In the genomic region with DNA sequence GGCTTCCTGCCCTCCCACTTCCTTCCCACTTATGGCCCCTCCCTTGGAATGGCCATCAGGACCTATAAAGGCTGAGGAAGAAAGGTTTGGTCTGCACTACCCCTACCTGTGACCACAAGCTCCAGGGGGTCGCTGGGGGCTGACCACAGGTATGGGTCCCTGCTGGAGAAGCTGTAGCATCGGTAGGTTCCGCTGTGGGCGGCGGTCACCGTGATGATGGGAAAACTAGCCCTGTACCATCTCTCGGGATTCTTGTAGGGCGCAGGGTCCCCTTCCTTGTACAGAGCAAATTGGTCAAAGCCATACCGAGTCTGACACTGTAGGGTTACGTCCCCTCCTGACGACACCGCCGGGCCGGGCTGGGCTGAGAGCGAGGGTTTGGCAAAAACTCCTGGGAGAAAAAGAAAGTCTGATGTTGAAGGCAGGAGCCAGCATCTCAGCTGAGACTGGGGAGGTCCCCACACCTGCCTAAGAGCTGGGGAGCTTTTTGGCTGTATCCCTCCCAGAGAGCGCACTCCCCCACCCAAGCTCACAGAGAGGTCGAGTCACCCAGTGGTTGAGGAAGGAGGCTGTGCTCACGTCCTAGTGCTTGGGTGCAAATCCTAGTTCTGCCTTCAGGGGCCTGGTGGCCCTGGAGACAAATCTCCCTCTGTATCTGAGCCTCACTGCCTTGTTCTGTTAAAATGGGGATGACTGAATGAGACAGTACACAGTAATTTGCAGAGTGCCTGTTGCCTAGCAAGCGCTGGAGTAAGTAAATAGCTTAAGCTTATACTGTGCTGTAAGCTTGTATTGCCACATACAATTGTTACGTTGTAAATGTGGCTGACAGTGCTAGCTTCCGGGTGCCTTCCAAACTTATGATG, we compare ENCODE assay signal across 1 cellular context.
TF ChIP-seq lines count a peak whose summit lies in the region.

No MANE protein-coding gene starts in this region.

TF ChIP-seq in K562, 482 proteins besides CTCF, POLR2A, EP300 and RAD21 (continued from another document and continues in another):
- TF ChIP-seq, protein P1, sequence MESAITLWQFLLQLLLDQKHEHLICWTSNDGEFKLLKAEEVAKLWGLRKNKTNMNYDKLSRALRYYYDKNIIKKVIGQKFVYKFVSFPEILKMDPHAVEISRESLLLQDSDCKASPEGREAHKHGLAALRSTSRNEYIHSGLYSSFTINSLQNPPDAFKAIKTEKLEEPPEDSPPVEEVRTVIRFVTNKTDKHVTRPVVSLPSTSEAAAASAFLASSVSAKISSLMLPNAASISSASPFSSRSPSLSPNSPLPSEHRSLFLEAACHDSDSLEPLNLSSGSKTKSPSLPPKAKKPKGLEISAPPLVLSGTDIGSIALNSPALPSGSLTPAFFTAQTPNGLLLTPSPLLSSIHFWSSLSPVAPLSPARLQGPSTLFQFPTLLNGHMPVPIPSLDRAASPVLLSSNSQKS (CRISPR knock-in tag; IDR thresholded peaks at IDR 0.05), result no peak
- TF ChIP-seq MTA2 (IDR thresholded peaks at IDR 0.05; ENCODE audit: low read depth) (no peak), SRF (CRISPR knock-in tag; IDR thresholded peaks at IDR 0.05) (no peak), WHSC1 (IDR thresholded peaks at IDR 0.05; ENCODE audit: low read length) (no peak), ARID3A (IDR thresholded peaks at IDR 0.05; ENCODE audit: borderline replicate concordance, low read depth, low read length) (no peak), HCFC1 (IDR thresholded peaks at IDR 0.05; ENCODE audit: low read depth, low read length) (peak; percentile 25; the same call in 1 of the 2 replicates), U2AF2 (optimal IDR thresholded peaks at IDR 0.05; ENCODE audit: low read depth, low read length) (no peak), ZNF212 (CRISPR knock-in tag; IDR thresholded peaks at IDR 0.05) (no peak), LEF1 (IDR thresholded peaks at IDR 0.05) (no peak), PPARD (CRISPR knock-in tag; IDR thresholded peaks at IDR 0.05) (no peak), JUN (IDR thresholded peaks at IDR 0.05; ENCODE audit: borderline replicate concordance, low read depth, low read length) (no peak), JUN (CRISPR knock-in tag; IDR thresholded peaks at IDR 0.05; ENCODE audit: borderline replicate concordance) (no peak; the same call in 1 of the 2 replicates), SRSF1 (IDR thresholded peaks at IDR 0.05; ENCODE audit: low read depth, low read length) (no peak), MECOM (CRISPR knock-in tag; IDR thresholded peaks at IDR 0.05) (no peak), ELF4 (CRISPR knock-in tag; IDR thresholded peaks at IDR 0.05) (no peak), MYC (IDR thresholded peaks at IDR 0.05; ENCODE audit: low read depth, low read length) (no peak), MYC (CRISPR knock-in tag; IDR thresholded peaks at IDR 0.05; ENCODE audit: borderline replicate concordance, low read depth) (no peak), TAL1 (IDR thresholded peaks at IDR 0.05) (no peak), HEY1 (CRISPR knock-in tag; IDR thresholded peaks at IDR 0.05; ENCODE audit: borderline replicate concordance) (no peak), ARNT (IDR thresholded peaks at IDR 0.05) (no peak; a peak in 1 of 4 replicates), HNRNPUL1 (IDR thresholded peaks at IDR 0.05; ENCODE audit: low read length) (no peak), ZNF589 (CRISPR knock-in tag; IDR thresholded peaks at IDR 0.05; ENCODE audit: low read depth) (no peak), IRF1 (CRISPR knock-in tag; IDR thresholded peaks at IDR 0.05; ENCODE audit: borderline replicate concordance) (no peak), CTCFL (IDR thresholded peaks at IDR 0.05; ENCODE audit: borderline replicate concordance, insufficient read depth, low read depth, low read length, poor library complexity, severe bottlenecking) (no peak), NFIX (CRISPR knock-in tag; IDR thresholded peaks at IDR 0.05; ENCODE audit: low read depth) (no peak), SMARCE1 (IDR thresholded peaks at IDR 0.05) (no peak), L3MBTL2 (IDR thresholded peaks at IDR 0.05) (no peak), DPF2 (IDR thresholded peaks at IDR 0.05) (no peak), ZNF384 (IDR thresholded peaks at IDR 0.05; ENCODE audit: low read depth, low read length) (no peak), CBFA2T2 (conservative IDR thresholded peaks at IDR 0.05) (no peak), NCOA1 (IDR thresholded peaks at IDR 0.05; ENCODE audit: low read depth) (no peak), TCFL5 (CRISPR knock-in tag; conservative IDR thresholded peaks at IDR 0.05) (no peak), SMC3 (conservative IDR thresholded peaks at IDR 0.05; ENCODE audit: insufficient read depth, low read depth, low read length) (no peak), HDGF (IDR thresholded peaks at IDR 0.05) (no peak), LARP7 (IDR thresholded peaks at IDR 0.05) (no peak)
- TF ChIP-seq, protein P2, sequence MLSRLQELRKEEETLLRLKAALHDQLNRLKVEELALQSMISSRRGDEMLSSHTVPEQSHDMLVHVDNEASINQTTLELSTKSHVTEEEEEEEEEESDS (CRISPR knock-in tag; IDR thresholded peaks at IDR 0.05), result no peak
- TF ChIP-seq, protein P3, sequence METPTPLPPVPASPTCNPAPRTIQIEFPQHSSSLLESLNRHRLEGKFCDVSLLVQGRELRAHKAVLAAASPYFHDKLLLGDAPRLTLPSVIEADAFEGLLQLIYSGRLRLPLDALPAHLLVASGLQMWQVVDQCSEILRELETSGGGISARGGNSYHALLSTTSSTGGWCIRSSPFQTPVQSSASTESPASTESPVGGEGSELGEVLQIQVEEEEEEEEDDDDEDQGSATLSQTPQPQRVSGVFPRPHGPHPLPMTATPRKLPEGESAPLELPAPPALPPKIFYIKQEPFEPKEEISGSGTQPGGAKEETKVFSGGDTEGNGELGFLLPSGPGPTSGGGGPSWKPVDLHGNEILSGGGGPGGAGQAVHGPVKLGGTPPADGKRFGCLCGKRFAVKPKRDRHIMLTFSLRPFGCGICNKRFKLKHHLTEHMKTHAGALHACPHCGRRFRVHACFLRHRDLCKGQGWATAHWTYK (CRISPR knock-in tag; IDR thresholded peaks at IDR 0.05), result 0 out of 2 replicates have a peak, but pooled peaks have one; percentile 11
- TF ChIP-seq, protein P4, sequence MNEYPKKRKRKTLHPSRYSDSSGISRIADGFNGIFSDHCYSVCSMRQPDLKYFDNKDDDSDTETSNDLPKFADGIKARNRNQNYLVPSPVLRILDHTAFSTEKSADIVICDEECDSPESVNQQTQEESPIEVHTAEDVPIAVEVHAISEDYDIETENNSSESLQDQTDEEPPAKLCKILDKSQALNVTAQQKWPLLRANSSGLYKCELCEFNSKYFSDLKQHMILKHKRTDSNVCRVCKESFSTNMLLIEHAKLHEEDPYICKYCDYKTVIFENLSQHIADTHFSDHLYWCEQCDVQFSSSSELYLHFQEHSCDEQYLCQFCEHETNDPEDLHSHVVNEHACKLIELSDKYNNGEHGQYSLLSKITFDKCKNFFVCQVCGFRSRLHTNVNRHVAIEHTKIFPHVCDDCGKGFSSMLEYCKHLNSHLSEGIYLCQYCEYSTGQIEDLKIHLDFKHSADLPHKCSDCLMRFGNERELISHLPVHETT (CRISPR knock-in tag; conservative IDR thresholded peaks at IDR 0.05 in 1 of 2, IDR thresholded peaks at IDR 0.05 in 1 of 2), result no peak
- TF ChIP-seq, protein P5, sequence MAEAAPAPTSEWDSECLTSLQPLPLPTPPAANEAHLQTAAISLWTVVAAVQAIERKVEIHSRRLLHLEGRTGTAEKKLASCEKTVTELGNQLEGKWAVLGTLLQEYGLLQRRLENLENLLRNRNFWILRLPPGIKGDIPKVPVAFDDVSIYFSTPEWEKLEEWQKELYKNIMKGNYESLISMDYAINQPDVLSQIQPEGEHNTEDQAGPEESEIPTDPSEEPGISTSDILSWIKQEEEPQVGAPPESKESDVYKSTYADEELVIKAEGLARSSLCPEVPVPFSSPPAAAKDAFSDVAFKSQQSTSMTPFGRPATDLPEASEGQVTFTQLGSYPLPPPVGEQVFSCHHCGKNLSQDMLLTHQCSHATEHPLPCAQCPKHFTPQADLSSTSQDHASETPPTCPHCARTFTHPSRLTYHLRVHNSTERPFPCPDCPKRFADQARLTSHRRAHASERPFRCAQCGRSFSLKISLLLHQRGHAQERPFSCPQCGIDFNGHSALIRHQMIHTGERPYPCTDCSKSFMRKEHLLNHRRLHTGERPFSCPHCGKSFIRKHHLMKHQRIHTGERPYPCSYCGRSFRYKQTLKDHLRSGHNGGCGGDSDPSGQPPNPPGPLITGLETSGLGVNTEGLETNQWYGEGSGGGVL (CRISPR knock-in tag; IDR thresholded peaks at IDR 0.05), result no peak
- TF ChIP-seq, protein P6, sequence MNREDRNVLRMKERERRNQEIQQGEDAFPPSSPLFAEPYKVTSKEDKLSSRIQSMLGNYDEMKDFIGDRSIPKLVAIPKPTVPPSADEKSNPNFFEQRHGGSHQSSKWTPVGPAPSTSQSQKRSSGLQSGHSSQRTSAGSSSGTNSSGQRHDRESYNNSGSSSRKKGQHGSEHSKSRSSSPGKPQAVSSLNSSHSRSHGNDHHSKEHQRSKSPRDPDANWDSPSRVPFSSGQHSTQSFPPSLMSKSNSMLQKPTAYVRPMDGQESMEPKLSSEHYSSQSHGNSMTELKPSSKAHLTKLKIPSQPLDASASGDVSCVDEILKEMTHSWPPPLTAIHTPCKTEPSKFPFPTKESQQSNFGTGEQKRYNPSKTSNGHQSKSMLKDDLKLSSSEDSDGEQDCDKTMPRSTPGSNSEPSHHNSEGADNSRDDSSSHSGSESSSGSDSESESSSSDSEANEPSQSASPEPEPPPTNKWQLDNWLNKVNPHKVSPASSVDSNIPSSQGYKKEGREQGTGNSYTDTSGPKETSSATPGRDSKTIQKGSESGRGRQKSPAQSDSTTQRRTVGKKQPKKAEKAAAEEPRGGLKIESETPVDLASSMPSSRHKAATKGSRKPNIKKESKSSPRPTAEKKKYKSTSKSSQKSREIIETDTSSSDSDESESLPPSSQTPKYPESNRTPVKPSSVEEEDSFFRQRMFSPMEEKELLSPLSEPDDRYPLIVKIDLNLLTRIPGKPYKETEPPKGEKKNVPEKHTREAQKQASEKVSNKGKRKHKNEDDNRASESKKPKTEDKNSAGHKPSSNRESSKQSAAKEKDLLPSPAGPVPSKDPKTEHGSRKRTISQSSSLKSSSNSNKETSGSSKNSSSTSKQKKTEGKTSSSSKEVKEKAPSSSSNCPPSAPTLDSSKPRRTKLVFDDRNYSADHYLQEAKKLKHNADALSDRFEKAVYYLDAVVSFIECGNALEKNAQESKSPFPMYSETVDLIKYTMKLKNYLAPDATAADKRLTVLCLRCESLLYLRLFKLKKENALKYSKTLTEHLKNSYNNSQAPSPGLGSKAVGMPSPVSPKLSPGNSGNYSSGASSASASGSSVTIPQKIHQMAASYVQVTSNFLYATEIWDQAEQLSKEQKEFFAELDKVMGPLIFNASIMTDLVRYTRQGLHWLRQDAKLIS (CRISPR knock-in tag; IDR thresholded peaks at IDR 0.05), result no peak
- TF ChIP-seq, protein P7, sequence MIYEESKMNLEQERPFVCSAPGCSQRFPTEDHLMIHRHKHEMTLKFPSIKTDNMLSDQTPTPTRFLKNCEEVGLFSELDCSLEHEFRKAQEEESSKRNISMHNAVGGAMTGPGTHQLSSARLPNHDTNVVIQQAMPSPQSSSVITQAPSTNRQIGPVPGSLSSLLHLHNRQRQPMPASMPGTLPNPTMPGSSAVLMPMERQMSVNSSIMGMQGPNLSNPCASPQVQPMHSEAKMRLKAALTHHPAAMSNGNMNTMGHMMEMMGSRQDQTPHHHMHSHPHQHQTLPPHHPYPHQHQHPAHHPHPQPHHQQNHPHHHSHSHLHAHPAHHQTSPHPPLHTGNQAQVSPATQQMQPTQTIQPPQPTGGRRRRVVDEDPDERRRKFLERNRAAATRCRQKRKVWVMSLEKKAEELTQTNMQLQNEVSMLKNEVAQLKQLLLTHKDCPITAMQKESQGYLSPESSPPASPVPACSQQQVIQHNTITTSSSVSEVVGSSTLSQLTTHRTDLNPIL (CRISPR knock-in tag; IDR thresholded peaks at IDR 0.05), result no peak
- TF ChIP-seq, protein P8, sequence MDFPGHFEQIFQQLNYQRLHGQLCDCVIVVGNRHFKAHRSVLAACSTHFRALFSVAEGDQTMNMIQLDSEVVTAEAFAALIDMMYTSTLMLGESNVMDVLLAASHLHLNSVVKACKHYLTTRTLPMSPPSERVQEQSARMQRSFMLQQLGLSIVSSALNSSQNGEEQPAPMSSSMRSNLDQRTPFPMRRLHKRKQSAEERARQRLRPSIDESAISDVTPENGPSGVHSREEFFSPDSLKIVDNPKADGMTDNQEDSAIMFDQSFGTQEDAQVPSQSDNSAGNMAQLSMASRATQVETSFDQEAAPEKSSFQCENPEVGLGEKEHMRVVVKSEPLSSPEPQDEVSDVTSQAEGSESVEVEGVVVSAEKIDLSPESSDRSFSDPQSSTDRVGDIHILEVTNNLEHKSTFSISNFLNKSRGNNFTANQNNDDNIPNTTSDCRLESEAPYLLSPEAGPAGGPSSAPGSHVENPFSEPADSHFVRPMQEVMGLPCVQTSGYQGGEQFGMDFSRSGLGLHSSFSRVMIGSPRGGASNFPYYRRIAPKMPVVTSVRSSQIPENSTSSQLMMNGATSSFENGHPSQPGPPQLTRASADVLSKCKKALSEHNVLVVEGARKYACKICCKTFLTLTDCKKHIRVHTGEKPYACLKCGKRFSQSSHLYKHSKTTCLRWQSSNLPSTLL (IDR thresholded peaks at IDR 0.05), result no peak
